8 cellular contexts compared by ENCODE assay signal in genomic region chr7:139360210-139360947, GRCh38.
DNase-seq lines count a peak whose midpoint lies in the region; ATAC-seq lines count a peak whose summit lies in the region.

No MANE protein-coding gene starts in this region.

- no peaks in the 10 kb centered on the region for H3K27me3 ChIP-seq in BLaER1
- H3K27me3 ChIP-seq in layer of hippocampus (ENCODE audit: control insufficient read depth, insufficient read depth, low read length) = no peaks in the 10 kb centered on the region

- peaks cover 23% of the 10 kb centered on the region for H3K36me3 ChIP-seq in BLaER1

- peak overlapping the region; percentile 87 for H3K4me2 ChIP-seq in BLaER1

- peak overlapping the region; percentile 98 for H3K9ac ChIP-seq in BLaER1

- ATAC-seq in HG03442 (IDR thresholded peaks at IDR 0.05; ENCODE audit: unreplicated experiment) = peak; percentile 70

- H3K9me3 ChIP-seq in BLaER1 = no peaks in the 10 kb centered on the region

- H4K20me1 ChIP-seq in BLaER1 = peaks cover 49% of the 10 kb centered on the region

- DNase-seq in GM19240 (ENCODE audit: insufficient read length, low spot score) (peak; percentile 67), NCI-H524 (lab: John Stamatoyannopoulos, UW) (peak; percentile 95 to 97)
- peak; percentile 99 for DNase-seq in activated CD4-positive, alpha-beta T cell treated with anti-CD3 and anti-CD28 coated beads for 48 hours
- DNase-seq in stimulated activated CD4-positive, alpha-beta T cell treated with anti-CD3 and anti-CD28 coated beads, Interleukin-1b, Interleukin-23, amount 100 ng/mL, for 1 hour (ENCODE audit: low read depth in 2 of 2) = peak; percentile 94 to 96

- H3K4me1 ChIP-seq in BLaER1 = peaks cover 35% of the 10 kb centered on the region

- peak overlapping the region; percentile 99 for H3K27ac ChIP-seq in BLaER1
- H3K27ac ChIP-seq in cingulate gyrus (ENCODE audit: low read depth, low read length) = peak overlapping the region; percentile 98
- H3K27ac ChIP-seq in layer of hippocampus (ENCODE audit: low read depth, low read length) = peak overlapping the region; percentile 99

- peak overlapping the region; percentile 89 for H3K4me3 ChIP-seq in BLaER1

Comparison
In these comparisons a context has a peak if more than half of its experiments do, and no peak if none do; other contexts are left out.
1. Peak in every context shown above with its lines: DNase-seq, ATAC-seq, H3K4me3 ChIP-seq and H3K27ac ChIP-seq.